In the genomic region with DNA sequence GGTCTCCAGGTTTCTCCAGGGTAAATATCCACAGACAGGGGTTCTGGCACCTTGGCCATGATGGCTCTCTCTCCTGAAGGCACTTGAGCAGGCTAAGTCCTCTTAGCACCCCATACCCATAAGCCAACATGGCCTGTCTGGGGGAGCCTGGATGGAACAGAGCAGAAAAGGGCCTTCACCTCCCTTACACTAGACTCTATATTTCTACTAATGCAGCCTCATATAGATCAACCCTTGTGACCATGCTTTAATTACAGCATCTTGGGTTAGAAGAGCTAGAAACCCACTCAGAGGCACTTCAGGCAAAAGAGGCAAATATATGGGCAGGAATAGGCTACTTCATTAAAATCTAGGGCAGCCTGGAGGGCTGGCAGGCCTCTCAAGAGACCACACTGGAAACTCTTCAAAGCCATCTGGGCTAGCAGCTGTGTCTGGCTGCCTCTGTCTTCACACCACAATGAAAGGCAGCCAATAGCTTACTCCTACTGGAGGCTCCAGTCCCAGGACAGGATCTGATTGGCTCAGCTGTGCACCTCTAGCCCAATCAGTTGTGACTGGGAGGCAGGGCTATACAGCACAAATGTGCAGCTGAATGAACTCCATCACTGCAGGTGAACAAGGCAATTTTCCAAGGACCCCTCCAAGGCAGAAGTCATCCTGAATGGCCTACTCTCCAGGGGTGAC, we compare ENCODE assay signal across 18 cellular contexts. TPM values are rescaled to one million over a fixed set of nuclear protein-coding genes. Genes with fewer than 3 reads are reported as not detected.
DNase-seq lines count a peak whose midpoint lies in the region; ATAC-seq and TF ChIP-seq lines count a peak whose summit lies in the region.
"Had no signal": no experiment of that assay in that cellular context is flagged by ENCODE, and none has a peak within 500 bp of the region (broad histone marks: within the 10 kb centered on the region; RNA-seq: fewer than 3 reads in every experiment).

No MANE protein-coding gene starts in this region.

- H3K27ac Mint-ChIP-seq in activated CD4-positive, alpha-beta T cell treated with anti-CD3 and anti-CD28 coated beads for 36 hours: no peak overlapping the region
- no peak overlapping the region for H3K27ac Mint-ChIP-seq in GM23338
- H3K27ac Mint-ChIP-seq: activated naive CD4-positive, alpha-beta T cell treated with anti-CD3 and anti-CD28 coated beads, Interleukin-2, amount 10 ng/mL, durations not matched to agents 7 days and 5 days had no signal

- H3K4me1 ChIP-seq in OCI-LY1 (ENCODE audit: insufficient read depth, low read length, severe bottlenecking) (peaks cover 55% of the 10 kb centered on the region), thymus (ENCODE audit: control insufficient read depth, insufficient read depth, low read length) (peaks cover 35% of the 10 kb centered on the region), GM23338 (ENCODE audit: insufficient read depth) (no peaks in the 10 kb centered on the region; the same call in 1 of the 2 replicates)

- H4K20me1 ChIP-seq in OCI-LY1 (ENCODE audit: insufficient read depth, low read length) (no peaks in the 10 kb centered on the region), GM23338 (replicated peaks; ENCODE audit: insufficient read depth) (no peaks in the 10 kb centered on the region)

- H3K4me3 ChIP-seq in OCI-LY1 (ENCODE audit: low read depth, low read length, poor library complexity, severe bottlenecking) (no peak overlapping the region), thymus (ENCODE audit: low read length) (peak overlapping the region; percentile 12), GM23338 (no peak overlapping the region)
- H3K4me3 ChIP-seq: breast epithelium, left lung, SJSA1, stomach had no signal

- no peak overlapping the region for H3K9ac ChIP-seq in OCI-LY1 (ENCODE audit: low read length)

- no peak for TF ChIP-seq CTCF in OCI-LY1 (IDR thresholded peaks at IDR 0.05; ENCODE audit: low read length)
- no peak for TF ChIP-seq CTCF in GM23338 (conservative IDR thresholded peaks at IDR 0.05; ENCODE audit: low read depth in 2 of 2)

- CTCF ChIA-PET in activated CD4-positive, alpha-beta T cell treated with anti-CD3 and anti-CD28 coated beads for 36 hours (lab: Charles Lee): interaction anchor here (0.6 to 1.3 kb wide), 6 partner anchors 16 to 1087 kb away, joined by 3 to 4 read pairs (median 3); no protein-coding TSS in a partner anchor

- intact Hi-C loops in activated CD4-positive, alpha-beta T cell treated with anti-CD3 and anti-CD28 coated beads for 36 hours (cut with DNase I, micrococcal nuclease): no loop called here

- H3F3A ChIP-seq in OCI-LY1 (ENCODE audit: insufficient read depth, low read length) (no peaks in the 10 kb centered on the region), GM23338 (replicated peaks; ENCODE audit: low read depth) (peaks cover 8% of the 10 kb centered on the region; the same call in 1 of the 2 replicates)

- peaks cover 8% of the 10 kb centered on the region for H3K36me3 Mint-ChIP-seq in activated CD4-positive, alpha-beta T cell treated with anti-CD3 and anti-CD28 coated beads for 36 hours (ENCODE audit: low read depth)
- H3K36me3 Mint-ChIP-seq in GM23338 (ENCODE audit: low read depth): peaks cover 11% of the 10 kb centered on the region; the same call in 1 of the 3 replicates

- H3K79me2 ChIP-seq in OCI-LY1 (ENCODE audit: insufficient read depth, low read length): no peaks in the 10 kb centered on the region
- no peaks in the 10 kb centered on the region for H3K79me2 ChIP-seq in GM23338 (replicated peaks; ENCODE audit: insufficient read depth)

- POLR2A ChIA-PET in activated CD4-positive, alpha-beta T cell treated with anti-CD3 and anti-CD28 coated beads for 36 hours (lab: Charles Lee): interaction anchor here (1.5 kb wide), 1 partner anchor 12 kb away, joined by 10 read pairs; no protein-coding TSS in a partner anchor

- H3K9me3 ChIP-seq in OCI-LY1 (ENCODE audit: low read length): no peaks in the 10 kb centered on the region
- no peaks in the 10 kb centered on the region for H3K9me3 ChIP-seq in thymus (ENCODE audit: control insufficient read depth)
- H3K9me3 ChIP-seq: breast epithelium, left lung, SJSA1, stomach had no signal

- peaks cover 25% of the 10 kb centered on the region for H3K4me1 Mint-ChIP-seq in activated CD4-positive, alpha-beta T cell treated with anti-CD3 and anti-CD28 coated beads for 36 hours
- no peaks in the 10 kb centered on the region for H3K4me1 Mint-ChIP-seq in GM23338

- H3K4me2 ChIP-seq in OCI-LY1 (ENCODE audit: low read length) (no peak overlapping the region), GM23338 (no peak overlapping the region)

- H3K27me3 ChIP-seq in OCI-LY1 (ENCODE audit: insufficient read depth, low read length) (no peaks in the 10 kb centered on the region), thymus (ENCODE audit: control insufficient read depth, insufficient read depth) (no peaks in the 10 kb centered on the region), GM23338 (ENCODE audit: insufficient read depth) (no peaks in the 10 kb centered on the region)
- H3K27me3 ChIP-seq: SJSA1 had no signal

- H3K27ac ChIP-seq in OCI-LY1 (ENCODE audit: low read depth, low read length, poor library complexity, severe bottlenecking): peak overlapping the region; percentile 91
- peak overlapping the region; percentile 93 for H3K27ac ChIP-seq in thymus (ENCODE audit: low read depth)
- no peak overlapping the region for H3K27ac ChIP-seq in GM23338 (ENCODE audit: low read depth)
- H3K27ac ChIP-seq: breast epithelium, left lung, SJSA1, stomach had no signal

- H3K9me3 Mint-ChIP-seq in activated CD4-positive, alpha-beta T cell treated with anti-CD3 and anti-CD28 coated beads for 36 hours (ENCODE audit: low read depth): no peaks in the 10 kb centered on the region
- H3K9me3 Mint-ChIP-seq in GM23338: no peaks in the 10 kb centered on the region
- H3K9me3 Mint-ChIP-seq: activated naive CD4-positive, alpha-beta T cell treated with anti-CD3 and anti-CD28 coated beads, Interleukin-2, amount 10 ng/mL, durations not matched to agents 7 days and 5 days had no signal

- H3K9me2 ChIP-seq in OCI-LY1 (ENCODE audit: low read depth, low read length): no peaks in the 10 kb centered on the region
- no peaks in the 10 kb centered on the region for H3K9me2 ChIP-seq in GM23338 (ENCODE audit: insufficient read depth)

- peaks cover 4% of the 10 kb centered on the region; the same call in 1 of the 2 replicates for H3K36me3 ChIP-seq in OCI-LY1 (ENCODE audit: insufficient read depth, low read length)
- H3K36me3 ChIP-seq in thymus (ENCODE audit: control insufficient read depth, insufficient read depth): no peaks in the 10 kb centered on the region
- H3K36me3 ChIP-seq in GM23338 (ENCODE audit: insufficient read depth): no peaks in the 10 kb centered on the region
- H3K36me3 ChIP-seq: breast epithelium, left lung, SJSA1, stomach had no signal

- H3K4me3 Mint-ChIP-seq in activated CD4-positive, alpha-beta T cell treated with anti-CD3 and anti-CD28 coated beads for 36 hours: no peak overlapping the region
- H3K4me3 Mint-ChIP-seq in GM23338: no peak overlapping the region
- H3K4me3 Mint-ChIP-seq: activated naive CD4-positive, alpha-beta T cell treated with anti-CD3 and anti-CD28 coated beads, Interleukin-2, amount 10 ng/mL, durations not matched to agents 7 days and 5 days had no signal

- H3K27me3 Mint-ChIP-seq in activated CD4-positive, alpha-beta T cell treated with anti-CD3 and anti-CD28 coated beads for 36 hours: no peaks in the 10 kb centered on the region
- H3K27me3 Mint-ChIP-seq in GM23338 (ENCODE audit: insufficient read depth, low read depth, poor library complexity): peaks cover 6% of the 10 kb centered on the region
- H3K27me3 Mint-ChIP-seq: activated naive CD4-positive, alpha-beta T cell treated with anti-CD3 and anti-CD28 coated beads, Interleukin-2, amount 10 ng/mL, durations not matched to agents 7 days and 5 days had no signal

- H2AFZ ChIP-seq in OCI-LY1 (ENCODE audit: low read length) (no peak overlapping the region), GM23338 (no peak overlapping the region)

- peak; percentile 14 for ATAC-seq in activated CD4-positive, alpha-beta T cell treated with anti-CD3 and anti-CD28 coated beads for 36 hours
- ATAC-seq in GM23338: no peak
- ATAC-seq in HG03280 (IDR thresholded peaks at IDR 0.05; ENCODE audit: unreplicated experiment): no peak
- ATAC-seq: left lung had no signal

- DNase-seq in activated CD4-positive, alpha-beta T cell treated with anti-CD3 and anti-CD28 coated beads for 36 hours: no peak
- no peak for DNase-seq in activated CD4-positive, alpha-beta T cell treated with anti-CD3 and anti-CD28 coated beads for 4 hours
- peak; percentile 57 for DNase-seq in MV-4-11 (lab: John Stamatoyannopoulos, UW)
- no peak for DNase-seq in cerebellum (ENCODE audit: low spot score)
- no peak for DNase-seq in GM23338 (ENCODE audit: low spot score)
- DNase-seq: activated CD8-positive, alpha-beta memory T cell treated with anti-CD3 and anti-CD28 coated beads, Interleukin-2, amount 50 U/mL, for 4 hours; activated naive CD4-positive, alpha-beta T cell treated with anti-CD3 and anti-CD28 coated beads, Interleukin-2, amount 10 ng/mL, durations not matched to agents 7 days and 5 days; effector CD4-positive, alpha-beta T cell; HCEC 1CT; left lung; NCI-H774; stimulated activated CD4-positive, alpha-beta T cell treated with anti-CD3 and anti-CD28 coated beads, Interleukin-12 subunit alpha, Interleukin-12 subunit beta, amount 100 ng/mL, for 4 hours; stomach had no signal

RNA-seq across cellular contexts. Expression of gene CDT1, which starts 4.7 kb away (rescaled TPM):
- 100 to 1,000 TPM; 136 to 182 TPM for total RNA-seq in activated CD4-positive, alpha-beta T cell treated with anti-CD3 and anti-CD28 coated beads for 36 hours
- polyA plus RNA-seq in thymus: 1.4 TPM
- 7.9 TPM for total RNA-seq in cerebellum
- 114 and 187 TPM in 2 replicates for total RNA-seq in GM23338 (2014; rRNA removed; shearing (Covaris generic))
- polyA plus RNA-seq in GM23338 (2016; fragmentation: Nextera tagmentation; extraction: Ambion mirVana): 32.6 and 36.1 TPM in 2 replicates

RNA-seq across cellular contexts. Expression of gene APRT, which starts 12.8 kb away (rescaled TPM):
- total RNA-seq in activated CD4-positive, alpha-beta T cell treated with anti-CD3 and anti-CD28 coated beads for 36 hours: 100 to 1,000 TPM; 105 to 179 TPM
- polyA plus RNA-seq in thymus (122 TPM), GM23338 (2016; fragmentation: Nextera tagmentation; extraction: Ambion mirVana) (522 and 536 TPM in 2 replicates)
- 10.9 TPM for total RNA-seq in cerebellum
- total RNA-seq in GM23338 (2014; rRNA removed; shearing (Covaris generic)): 250 and 258 TPM in 2 replicates

RNA-seq across cellular contexts. Expression of gene PIEZO1, which starts 13.9 kb away (rescaled TPM):
- 100 to 1,000 TPM; 105 to 126 TPM for total RNA-seq in activated CD4-positive, alpha-beta T cell treated with anti-CD3 and anti-CD28 coated beads for 36 hours
- polyA plus RNA-seq in thymus (115 TPM), GM23338 (2016; fragmentation: Nextera tagmentation; extraction: Ambion mirVana) (29.6 and 30.4 TPM in 2 replicates)
- 9.9 TPM for total RNA-seq in cerebellum
- total RNA-seq in GM23338 (2014; rRNA removed; shearing (Covaris generic)): 56.2 and 70.1 TPM in 2 replicates

RNA-seq across cellular contexts. Expression of gene GALNS, which starts 57.8 kb away (rescaled TPM):
- 10 to 100 TPM; 20.1 TPM for total RNA-seq in activated CD4-positive, alpha-beta T cell treated with anti-CD3 and anti-CD28 coated beads for 36 hours
- polyA plus RNA-seq in thymus: 23.9 TPM
- 19.1 TPM for total RNA-seq in cerebellum
- total RNA-seq in GM23338 (2014; rRNA removed; shearing (Covaris generic)): 16.4 and 18.8 TPM in 2 replicates
- polyA plus RNA-seq in GM23338 (2016; fragmentation: Nextera tagmentation; extraction: Ambion mirVana): 9.7 TPM in 2 replicates

RNA-seq across cellular contexts. Expression of gene TRAPPC2L, which starts 58.0 kb away (rescaled TPM):
- total RNA-seq in activated CD4-positive, alpha-beta T cell treated with anti-CD3 and anti-CD28 coated beads for 36 hours: 10 to 100 TPM; 43.3 to 50.7 TPM
- 49.1 TPM for polyA plus RNA-seq in thymus
- total RNA-seq in cerebellum: 26.9 TPM
- 59.3 and 68.8 TPM in 2 replicates for total RNA-seq in GM23338 (2014; rRNA removed; shearing (Covaris generic))
- polyA plus RNA-seq in GM23338 (2016; fragmentation: Nextera tagmentation; extraction: Ambion mirVana): 167 and 171 TPM in 2 replicates

Comparison
In these comparisons a context has a peak if more than half of its experiments do, and no peak if none do; other contexts are left out.
1. RNA of gene CDT1, which starts 4.7 kb away (total RNA-seq): 114 to 187 TPM in GM23338 and 136 to 182 TPM in activated CD4-positive, alpha-beta T cell treated with anti-CD3 and anti-CD28 coated beads for 36 hours; 7.9 TPM in cerebellum (single experiment); every median in the first group is over 10 times any median in the second.